In the genomic region with DNA sequence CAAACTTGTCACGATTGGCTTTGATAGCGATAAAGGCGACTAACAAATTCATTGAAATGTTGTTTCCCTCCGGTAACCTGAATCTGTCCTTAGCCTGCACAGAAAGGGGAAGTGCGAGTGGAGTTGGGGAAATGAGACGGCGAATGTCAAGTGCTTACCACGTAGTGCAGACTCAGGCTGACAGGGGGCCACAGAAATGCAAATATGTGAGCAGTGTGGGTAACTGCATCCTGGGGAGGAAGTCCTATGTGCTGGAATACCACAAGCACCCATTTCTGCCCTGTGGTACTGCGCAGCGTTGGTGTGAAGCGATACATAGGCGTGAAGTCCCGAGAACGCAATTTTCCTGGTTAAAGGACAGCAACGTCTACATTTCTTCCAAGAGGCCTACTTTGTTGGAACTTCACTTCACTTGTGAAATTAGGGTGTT, we compare ENCODE assay signal across 8 cellular contexts. TPM values are rescaled to one million over a fixed set of nuclear protein-coding genes. Genes with fewer than 3 reads are reported as not detected.
DNase-seq lines count a peak whose midpoint lies in the region; ATAC-seq and TF ChIP-seq lines count a peak whose summit lies in the region.

No MANE protein-coding gene starts in this region.

- intact Hi-C loops in A673 (cut with micrococcal nuclease; ENCODE audit: unreplicated experiment) = no loop called here

- DNase-seq in A673 (ENCODE audit: low spot score) = peak; percentile 66
- peak; percentile 86 to 94 for DNase-seq in NOMO-1 (lab: John Stamatoyannopoulos, UW; ENCODE audit: unreplicated experiment in 2 of 2)
- DNase-seq in activated CD8-positive, alpha-beta memory T cell treated with anti-CD3 and anti-CD28 coated beads, Interleukin-2, amount 50 U/mL, for 48 hours = peak; percentile 69
- no peak for DNase-seq in epithelial cell of proximal tubule (ENCODE audit: low read depth)
- peak; percentile 84 for DNase-seq in stimulated activated naive B cell treated with anti-CD40 and anti-IgM and Interleukin-4, amounts not matched to agents 10 μg/mL and 1 μg/mL and 100 μg/mL, for 72 hours

- H3K27me3 ChIP-seq in A673 (replicated peaks; ENCODE audit: insufficient read depth, low read depth, low read length, poor library complexity) (no peaks in the 10 kb centered on the region), mucosa of rectum (ENCODE audit: control insufficient read depth in 2 of 2, insufficient read depth in 2 of 2, low read length in 2 of 2) (no peaks in the 10 kb centered on the region)

- no peaks in the 10 kb centered on the region for H3K27me3 Mint-ChIP-seq in stimulated activated naive B cell treated with anti-CD40 and anti-IgM and Interleukin-4, amounts not matched to agents 10 μg/mL and 1 μg/mL and 100 μg/mL, for 72 hours

- H3K4me3 Mint-ChIP-seq in stimulated activated naive B cell treated with anti-CD40 and anti-IgM and Interleukin-4, amounts not matched to agents 10 μg/mL and 1 μg/mL and 100 μg/mL, for 72 hours = peak overlapping the region; percentile 92 to 96

- H3K9ac ChIP-seq in mucosa of rectum (ENCODE audit: low read depth in 1 of 2, low read length in 2 of 2) = peak overlapping the region; percentile 83 to 95

- no TSS peak for BruUV-seq in A673 (replicated peaks; lab: Mats Ljungman, UMichigan)

- CTCF ChIA-PET in A673 (lab: Charles Lee) = no interaction called here

- no peaks in the 10 kb centered on the region for H3K9me3 Mint-ChIP-seq in stimulated activated naive B cell treated with anti-CD40 and anti-IgM and Interleukin-4, amounts not matched to agents 10 μg/mL and 1 μg/mL and 100 μg/mL, for 72 hours

- peaks cover 3 to 5% of the 10 kb centered on the region in 2 donors for H3K36me3 Mint-ChIP-seq in stimulated activated naive B cell treated with anti-CD40 and anti-IgM and Interleukin-4, amounts not matched to agents 10 μg/mL and 1 μg/mL and 100 μg/mL, for 72 hours

- H3K9me3 ChIP-seq in A673 (ENCODE audit: low read depth, low read length, poor library complexity, severe bottlenecking) (no peaks in the 10 kb centered on the region), mucosa of rectum (ENCODE audit: control insufficient read depth in 2 of 2, low read length in 2 of 2) (no peaks in the 10 kb centered on the region)

- H3K27ac Mint-ChIP-seq in stimulated activated naive B cell treated with anti-CD40 and anti-IgM and Interleukin-4, amounts not matched to agents 10 μg/mL and 1 μg/mL and 100 μg/mL, for 72 hours = peak overlapping the region; percentile 99

- H3K4me1 ChIP-seq in A673 (ENCODE audit: insufficient read depth, low read length, poor library complexity, severe bottlenecking) = peaks cover 14% of the 10 kb centered on the region
- peaks cover 17 to 26% of the 10 kb centered on the region in 2 donors for H3K4me1 ChIP-seq in mucosa of rectum (ENCODE audit: control insufficient read depth in 2 of 2, insufficient read depth in 2 of 2, low read length in 2 of 2)

- H3K36me3 ChIP-seq in A673 (ENCODE audit: insufficient read depth, low read length, poor library complexity, severe bottlenecking) (peaks cover 20% of the 10 kb centered on the region), mucosa of rectum (ENCODE audit: control insufficient read depth in 2 of 2, insufficient read depth in 2 of 2, low read length in 2 of 2) (peaks cover 0 to 3% of the 10 kb centered on the region in 2 donors)

- POLR2A ChIA-PET in A673 (lab: Charles Lee; ENCODE audit: low non-redundant PET) = no interaction called here

- peak; percentile 57 for ATAC-seq in GM18498 (IDR thresholded peaks at IDR 0.05; ENCODE audit: unreplicated experiment)
- ATAC-seq in HG02938 (IDR thresholded peaks at IDR 0.05; ENCODE audit: unreplicated experiment) = peak; percentile 61
- ATAC-seq in stimulated activated naive B cell treated with anti-CD40 and anti-IgM and Interleukin-4, amounts not matched to agents 10 μg/mL and 1 μg/mL and 100 μg/mL, for 72 hours (replicated peaks) = peak; percentile 88 to 89

- H3K4me3 ChIP-seq in A673 (ENCODE audit: low read depth, low read length, poor library complexity, severe bottlenecking) = peak overlapping the region; percentile 73
- H3K4me3 ChIP-seq in epithelial cell of proximal tubule (ENCODE audit: low read depth, low read length) = peak overlapping the region; percentile 93
- H3K4me3 ChIP-seq in mucosa of rectum (ENCODE audit: low read length in 2 of 2) = peak overlapping the region; percentile 80 to 97

- TF ChIP-seq CTCF in A673 (conservative IDR thresholded peaks at IDR 0.05; ENCODE audit: low read depth, low read length) (no peak), epithelial cell of proximal tubule (conservative IDR thresholded peaks at IDR 0.05; ENCODE audit: low read depth, low read length) (no peak)

- H3K27ac ChIP-seq in A673 (ENCODE audit: low read depth, low read length, poor library complexity, severe bottlenecking) (peak overlapping the region; percentile 98), mucosa of rectum (ENCODE audit: low read depth in 2 of 2, low read length in 2 of 2) (peak overlapping the region; percentile 96)

- peaks cover 14 to 63% of the 10 kb centered on the region in 2 donors for H3K4me1 Mint-ChIP-seq in stimulated activated naive B cell treated with anti-CD40 and anti-IgM and Interleukin-4, amounts not matched to agents 10 μg/mL and 1 μg/mL and 100 μg/mL, for 72 hours

RNA-seq across cellular contexts. Expression of gene EIF4ENIF1, which starts 0.9 kb away (rescaled TPM):
- 47.7 and 55.5 TPM in 2 replicates for total RNA-seq in A673 (2021)
- total RNA-seq in epithelial cell of proximal tubule = 11.1 and 12.7 TPM in 2 replicates

RNA-seq across cellular contexts. Expression of gene SFI1, which starts 5.8 kb away (rescaled TPM):
- total RNA-seq in A673 (2021) (61.1 and 61.6 TPM in 2 replicates), epithelial cell of proximal tubule (14.7 and 26.0 TPM in 2 replicates)
